ENCODE assay signal across 20 cellular contexts in the genomic region with DNA sequence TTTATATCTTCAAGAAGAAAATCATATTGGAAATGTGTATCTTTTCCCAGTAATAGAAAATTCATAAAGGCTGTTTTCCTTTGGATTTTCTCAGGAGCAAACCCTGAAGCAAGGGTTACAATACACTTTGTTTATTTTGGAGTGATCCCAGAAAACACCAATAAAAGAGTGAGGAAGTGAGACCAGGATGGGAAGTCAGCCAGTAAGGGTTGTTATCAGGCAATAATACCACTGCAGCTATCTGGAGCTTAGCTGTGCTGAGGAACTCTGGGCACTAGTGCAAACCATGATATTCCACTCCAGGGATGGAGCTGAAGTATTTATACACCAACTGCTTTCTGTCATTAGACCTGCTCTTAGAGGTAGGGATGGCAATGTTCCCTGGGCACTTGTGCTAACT.
DNase-seq lines count a peak whose midpoint lies in the region; FAIRE-seq and TF ChIP-seq lines count a peak whose summit lies in the region.
"Had no signal": no experiment of that assay in that cellular context is flagged by ENCODE, and none has a peak within 500 bp of the region (broad histone marks: within the 10 kb centered on the region; RNA-seq: fewer than 3 reads in every experiment).

No MANE protein-coding gene starts in this region.

- H3K9ac ChIP-seq in astrocyte (ENCODE audit: low read length), result no peak overlapping the region

- no peak overlapping the region for H3K27ac ChIP-seq in astrocyte (ENCODE audit: low read depth, low read length)

- H3K79me2 ChIP-seq in astrocyte (ENCODE audit: insufficient read depth, low read length), result no peaks in the 10 kb centered on the region

- no peaks in the 10 kb centered on the region for H3K4me1 ChIP-seq in astrocyte (ENCODE audit: insufficient read depth, low read length)
- H3K4me1 ChIP-seq: Caco-2 had no signal

- H3K27me3 Mint-ChIP-seq in astrocyte (ENCODE audit: low read depth, unreplicated experiment), result no peaks in the 10 kb centered on the region
- H3K27me3 Mint-ChIP-seq: naive B cell; progenitor cell of endocrine pancreas; stimulated activated naive CD8-positive, alpha-beta T cell treated with anti-CD3 and anti-CD28 coated beads, Interleukin-15, Interleukin-2, amounts not matched to agents 100 ng/mL and 50 ng/mL, for 24 hours; T-cell had no signal

- TF ChIP-seq CTCF in LNCaP clone FGC (IDR thresholded peaks at IDR 0.05; ENCODE audit: control insufficient read depth, extremely low read depth, insufficient read depth) (no peak), astrocyte (IDR thresholded peaks at IDR 0.05; ENCODE audit: insufficient read depth, low read depth, low read length) (no peak)

- no peak overlapping the region for H3K4me3 ChIP-seq in LNCaP clone FGC (ENCODE audit: low read depth, low read length)
- H3K4me3 ChIP-seq in astrocyte (ENCODE audit: insufficient read depth, low read depth, low read length), result no peak overlapping the region

- DNase-seq in DMS53 treated with DMSO at 0.1 percent for 48 hours (lab: John Stamatoyannopoulos, UW; ENCODE audit: unreplicated experiment) (peak; percentile 7), LNCaP clone FGC (ENCODE audit: low read depth) (peak; percentile 77), astrocyte (ENCODE audit: low read depth) (peak; percentile 6), left kidney (ENCODE audit: low read depth, low spot score) (peak; percentile 6), dedifferentiated amniotic fluid mesenchymal stem cell (ENCODE audit: extremely low spot score) (no peak), midbrain (lab: John Stamatoyannopoulos, UW) (no peak), SIG-M5 treated with dmso at 0.1 percent for 504 hours (lab: John Stamatoyannopoulos, UW; ENCODE audit: unreplicated experiment) (no peak), SIG-M5 (lab: John Stamatoyannopoulos, UW) (no peak)
- DNase-seq: activated gamma-delta T cell treated with Interleukin-2 at 50 U/mL for 16 hours, aorta, Caco-2, KG1, naive B cell, NCI-H1436, NCI-H510A, T-cell had no signal

- no peaks in the 10 kb centered on the region for H4K20me1 ChIP-seq in astrocyte (ENCODE audit: insufficient read depth, low read length)

- H3K36me3 Mint-ChIP-seq in astrocyte (ENCODE audit: low read depth, unreplicated experiment), result no peaks in the 10 kb centered on the region
- H3K36me3 Mint-ChIP-seq: naive B cell, T-cell had no signal

- no peak overlapping the region for H3K27ac Mint-ChIP-seq in astrocyte (ENCODE audit: unreplicated experiment)
- H3K27ac Mint-ChIP-seq: naive B cell; progenitor cell of endocrine pancreas; stimulated activated naive CD8-positive, alpha-beta T cell treated with anti-CD3 and anti-CD28 coated beads, Interleukin-15, Interleukin-2, amounts not matched to agents 100 ng/mL and 50 ng/mL, for 24 hours; T-cell had no signal

- H3K27me3 ChIP-seq in astrocyte (ENCODE audit: insufficient read depth, low read length), result no peaks in the 10 kb centered on the region

- H3K4me2 ChIP-seq in astrocyte (ENCODE audit: low read length), result no peak overlapping the region

- H3K36me3 ChIP-seq in astrocyte (ENCODE audit: insufficient read depth, low read length), result no peaks in the 10 kb centered on the region

- peaks cover 2% of the 10 kb centered on the region for H3K9me3 Mint-ChIP-seq in astrocyte (ENCODE audit: unreplicated experiment)

- H3K9me3 ChIP-seq in astrocyte (ENCODE audit: insufficient read depth, low read depth, low read length), result no peaks in the 10 kb centered on the region
- H3K9me3 ChIP-seq: Caco-2 had no signal

- no peak for FAIRE-seq in astrocyte (lab: Jason Lieb, UNC)
- FAIRE-seq: GM19239, urothelium cell line had no signal

- no peak overlapping the region for H2AFZ ChIP-seq in astrocyte (ENCODE audit: low read depth, low read length)

- no peak overlapping the region for H3K4me3 Mint-ChIP-seq in astrocyte (ENCODE audit: unreplicated experiment)
- H3K4me3 Mint-ChIP-seq: naive B cell; stimulated activated naive CD8-positive, alpha-beta T cell treated with anti-CD3 and anti-CD28 coated beads, Interleukin-15, Interleukin-2, amounts not matched to agents 100 ng/mL and 50 ng/mL, for 24 hours; T-cell had no signal

- H3K4me1 Mint-ChIP-seq in astrocyte (ENCODE audit: low read depth, unreplicated experiment), result no peaks in the 10 kb centered on the region
- H3K4me1 Mint-ChIP-seq: naive B cell, T-cell had no signal

Comparison
In these comparisons a context has a peak if more than half of its experiments do, and no peak if none do; other contexts are left out.
1. DNase-seq: peak in DMS53 treated with DMSO at 0.1 percent for 48 hours (single experiment), LNCaP clone FGC (single experiment), astrocyte (single experiment) and left kidney (single experiment); none in dedifferentiated amniotic fluid mesenchymal stem cell (single experiment), midbrain (single experiment), SIG-M5 treated with dmso at 0.1 percent for 504 hours (single experiment) and SIG-M5 (single experiment).